ENCODE assay signal across 1 cellular context in genomic region chr20:40156600-40157307, GRCh38.
TF ChIP-seq lines count a peak whose summit lies in the region.

No MANE protein-coding gene starts in this region.

TF ChIP-seq in GM12878, 131 proteins besides CTCF, POLR2A, EP300 and RAD21 (continued from another document):
- TF ChIP-seq HCFC1 (IDR thresholded peaks at IDR 0.05; ENCODE audit: low read length), result no peak
- TF ChIP-seq USF2 (IDR thresholded peaks at IDR 0.05; ENCODE audit: borderline replicate concordance, low read depth, low read length), result no peak
- TF ChIP-seq SMAD5 (IDR thresholded peaks at IDR 0.05; ENCODE audit: low read depth), result no peak
- TF ChIP-seq ZNF592 (IDR thresholded peaks at IDR 0.05), result no peak
- peak; percentile 97 for TF ChIP-seq JUNB (IDR thresholded peaks at IDR 0.05)
- peak; percentile 82 for TF ChIP-seq TCF12 (IDR thresholded peaks at IDR 0.05; ENCODE audit: low read depth, low read length)
- no peak for TF ChIP-seq LARP7 (IDR thresholded peaks at IDR 0.05)
- TF ChIP-seq SIN3A (IDR thresholded peaks at IDR 0.05; ENCODE audit: low read depth, low read length), result no peak
- TF ChIP-seq CREB1 (IDR thresholded peaks at IDR 0.05; ENCODE audit: low read depth), result peak; percentile 68; the same call in 1 of the 2 replicates
- no peak for TF ChIP-seq MLLT1 (IDR thresholded peaks at IDR 0.05)
- no peak for TF ChIP-seq ZNF207 (IDR thresholded peaks at IDR 0.05; ENCODE audit: borderline replicate concordance)
- no peak for TF ChIP-seq ZNF384 (IDR thresholded peaks at IDR 0.05; ENCODE audit: borderline replicate concordance, low read depth, low read length)
- peak; percentile 21 for TF ChIP-seq SP1 (IDR thresholded peaks at IDR 0.05; ENCODE audit: low read depth, low read length)
- TF ChIP-seq PAX5 (IDR thresholded peaks at IDR 0.05; ENCODE audit: borderline replicate concordance, low read depth, low read length), result peak; percentile 63; the same call in 1 of the 2 replicates
- TF ChIP-seq BHLHE40 (IDR thresholded peaks at IDR 0.05; ENCODE audit: borderline replicate concordance in 1 of 2, low read depth in 2 of 2, low read length in 1 of 2), result peak in 1 of 2 experiments; percentile 22; a peak in 1 of 4 replicates
- TF ChIP-seq ZBED1 (IDR thresholded peaks at IDR 0.05; ENCODE audit: borderline replicate concordance), result peak; percentile 56; the same call in 1 of the 2 replicates
- TF ChIP-seq RFX5 (IDR thresholded peaks at IDR 0.05; ENCODE audit: low read depth, low read length), result no peak
- no peak for TF ChIP-seq HDAC2 (IDR thresholded peaks at IDR 0.05)
- peak; percentile 64; the same call in 1 of the 2 replicates for TF ChIP-seq TCF7 (IDR thresholded peaks at IDR 0.05; ENCODE audit: borderline replicate concordance)
- peak; percentile 91 for TF ChIP-seq IRF4 (IDR thresholded peaks at IDR 0.05; ENCODE audit: low read depth, low read length)
- TF ChIP-seq REST (IDR thresholded peaks at IDR 0.05; ENCODE audit: low read depth, low read length), result peak; percentile 40; the same call in 1 of the 2 replicates
- peak; percentile 89 for TF ChIP-seq BCL11A (IDR thresholded peaks at IDR 0.05; ENCODE audit: low read depth, low read length)
- 0 out of 2 replicates have a peak, but pooled peaks have one; percentile 10 for TF ChIP-seq CHD2 (IDR thresholded peaks at IDR 0.05; ENCODE audit: borderline replicate concordance, low read depth, low read length)
- TF ChIP-seq EGR1 (IDR thresholded peaks at IDR 0.05; ENCODE audit: borderline replicate concordance in 1 of 2, low read depth in 2 of 2, low read length in 2 of 2), result peak in 1 of 2 experiments; percentile 65; a peak in 1 of 3 replicates
